8 cellular contexts compared by ENCODE assay signal in genomic region chr12:40106202-40106533, GRCh38.
DNase-seq lines count a peak whose midpoint lies in the region; ATAC-seq and TF ChIP-seq lines count a peak whose summit lies in the region.

No MANE protein-coding gene starts in this region.

- H3K4me3 ChIP-seq in DOHH2 (ENCODE audit: low read length) (peak overlapping the region; percentile 72), endocrine pancreas (ENCODE audit: control insufficient read depth, insufficient read depth, low read length) (peak overlapping the region; percentile 96), neutrophil (ENCODE audit: low read depth in 1 of 2, low read length in 1 of 2) (peak overlapping the region; percentile 70 to 83)

- DNase-seq in NCI-H748 (lab: John Stamatoyannopoulos, UW; ENCODE audit: unreplicated experiment), result peak; percentile 82
- no peak for DNase-seq in NCI-H774 (lab: John Stamatoyannopoulos, UW)
- DNase-seq in midbrain (lab: John Stamatoyannopoulos, UW), result no peak

- H3K27me3 ChIP-seq in DOHH2 (ENCODE audit: control insufficient read depth, low read length) (peaks cover 14% of the 10 kb centered on the region), endocrine pancreas (ENCODE audit: control insufficient read depth, insufficient read depth, low read length) (no peaks in the 10 kb centered on the region), neutrophil (peaks cover 17% of the 10 kb centered on the region)

- H3K4me2 ChIP-seq in DOHH2 (ENCODE audit: low read length), result peak overlapping the region; percentile 59

- H3F3A ChIP-seq in DOHH2 (ENCODE audit: control insufficient read depth, insufficient read depth), result 0 out of 2 replicates have a peak, but pooled peaks cover 3% of the 10 kb centered on the region

- peaks cover 21% of the 10 kb centered on the region for H3K4me1 ChIP-seq in DOHH2 (ENCODE audit: control insufficient read depth, low read length)
- peaks cover 9% of the 10 kb centered on the region for H3K4me1 ChIP-seq in endocrine pancreas (ENCODE audit: control insufficient read depth, insufficient read depth, low read length)
- peaks cover 11 to 22% of the 10 kb centered on the region in 2 experiments for H3K4me1 ChIP-seq in neutrophil (ENCODE audit: control insufficient read depth in 1 of 2, insufficient read depth in 1 of 2, low read depth in 1 of 2, low read length in 1 of 2)

- TF ChIP-seq POLR2A in GM18505 (IDR thresholded peaks at IDR 0.05; ENCODE audit: borderline replicate concordance, extremely low read depth, insufficient read depth, insufficient read length), result no peak

- ATAC-seq in GM21786 (IDR thresholded peaks at IDR 0.05; ENCODE audit: unreplicated experiment) (no peak), GM18505 (IDR thresholded peaks at IDR 0.05; ENCODE audit: unreplicated experiment) (no peak)

- H3K27ac ChIP-seq in DOHH2 (ENCODE audit: low read depth, low read length) (no peak overlapping the region), neutrophil (peak overlapping the region; percentile 52)

- H3K79me2 ChIP-seq in DOHH2 (ENCODE audit: control insufficient read depth, low read length), result no peaks in the 10 kb centered on the region

- no peaks in the 10 kb centered on the region for H3K9me3 ChIP-seq in DOHH2 (ENCODE audit: control insufficient read depth, insufficient read depth, low read length)
- H3K9me3 ChIP-seq in endocrine pancreas (ENCODE audit: control insufficient read depth, low read length), result no peaks in the 10 kb centered on the region
- H3K9me3 ChIP-seq in neutrophil, result no peaks in the 10 kb centered on the region

- no peak for TF ChIP-seq CTCF in DOHH2 (IDR thresholded peaks at IDR 0.05; ENCODE audit: low read depth, low read length, poor library complexity, severe bottlenecking)
- TF ChIP-seq CTCF in neutrophil (IDR thresholded peaks at IDR 0.05), result no peak

- H3K36me3 ChIP-seq in DOHH2 (ENCODE audit: control insufficient read depth, low read length) (no peaks in the 10 kb centered on the region), endocrine pancreas (ENCODE audit: control insufficient read depth, insufficient read depth, low read length) (no peaks in the 10 kb centered on the region), neutrophil (no peaks in the 10 kb centered on the region)

- peak overlapping the region; percentile 16 for H3K9ac ChIP-seq in endocrine pancreas (ENCODE audit: control insufficient read depth, insufficient read depth, low read length)

- H4K20me1 ChIP-seq in DOHH2 (ENCODE audit: control insufficient read depth, insufficient read depth, low read depth, low read length), result no peaks in the 10 kb centered on the region; the same call in 1 of the 2 replicates

- no peaks in the 10 kb centered on the region for H3K9me2 ChIP-seq in DOHH2 (replicated peaks; ENCODE audit: control insufficient read depth, low read length)
